ENCODE assay signal across 5 cellular contexts in genomic region chr2:10230499-10230898, GRCh38.
"Had no signal": no experiment of that assay in that cellular context is flagged by ENCODE, and none has a peak within 500 bp of the region (broad histone marks: within the 10 kb centered on the region; RNA-seq: fewer than 3 reads in every experiment).

No MANE protein-coding gene starts in this region.

- H2AFZ ChIP-seq: GM23248 had no signal

- DNase-seq: GM23248, GOT3, H9, HCEC 1CT, KG1 had no signal

- H3K9ac ChIP-seq: GM23248 had no signal

- H3K27ac ChIP-seq: GM23248 had no signal

- H3K4me3 ChIP-seq: GM23248 had no signal
